8 cellular contexts compared by ENCODE assay signal in the genomic region with DNA sequence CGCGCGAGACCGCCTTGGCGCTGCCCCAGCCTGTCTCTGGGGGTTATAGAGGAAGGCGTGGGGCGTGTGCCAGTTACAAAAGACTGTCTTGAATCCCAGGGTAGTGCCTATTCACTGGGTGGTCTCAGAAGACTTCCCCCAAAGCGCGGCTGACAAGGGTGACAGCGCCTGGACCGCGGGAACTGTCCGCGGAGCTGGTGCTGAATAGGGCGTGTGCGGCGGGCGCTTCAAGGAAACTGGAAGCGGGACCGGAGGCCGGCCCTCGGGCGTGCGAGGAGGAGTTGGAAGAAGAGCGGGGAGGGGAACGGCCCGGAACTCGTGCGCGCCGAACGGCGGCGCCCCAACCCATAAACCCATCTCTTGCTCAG. TPM values are rescaled to one million over a fixed set of nuclear protein-coding genes. Genes with fewer than 3 reads are reported as not detected.
DNase-seq lines count a peak whose midpoint lies in the region; ATAC-seq, FAIRE-seq and TF ChIP-seq lines count a peak whose summit lies in the region.

No MANE protein-coding gene starts in this region.

- no peaks in the 10 kb centered on the region for H4K20me1 ChIP-seq in MM.1S (ENCODE audit: insufficient read depth, low read length)

- DNase-seq in DMS114 treated with DMSO at 0.1 percent for 48 hours (lab: John Stamatoyannopoulos, UW; ENCODE audit: unreplicated experiment) (peak; percentile 20), MM.1S (peak; percentile 42), frontal cortex (ENCODE audit: low spot score in 2 of 2) (peak; percentile 50 to 60), progenitor cell of endocrine pancreas (ENCODE audit: low spot score, unreplicated experiment) (peak; percentile 60), occipital lobe (lab: John Stamatoyannopoulos, UW) (no peak)
- DNase-seq in activated T-cell treated with anti-CD3 and anti-CD28 coated beads, Interleukin-2, amount 50 U/mL, for 4 hours: peak; percentile 41

- no peak for FAIRE-seq in frontal cortex (lab: Jason Lieb, UNC)

- no peak overlapping the region for H3K27ac ChIP-seq in MM.1S (ENCODE audit: low read length)

- no peaks in the 10 kb centered on the region for H3K36me3 ChIP-seq in MM.1S (replicated peaks; ENCODE audit: insufficient read depth, low read length)

- H3K4me2 ChIP-seq in MM.1S (ENCODE audit: low read depth, low read length): peak overlapping the region; percentile 49; the same call in 1 of the 2 replicates

- peak overlapping the region; percentile 68 for H3K4me3 Mint-ChIP-seq in activated T-cell treated with anti-CD3 and anti-CD28 coated beads, Interleukin-2, amount 50 U/mL, for 4 hours
- H3K4me3 Mint-ChIP-seq in progenitor cell of endocrine pancreas (ENCODE audit: low read depth): peak overlapping the region; percentile 40

- TF ChIP-seq CTCF in MM.1S (IDR thresholded peaks at IDR 0.05; ENCODE audit: low read length) (no peak), progenitor cell of endocrine pancreas (IDR thresholded peaks at IDR 0.05; ENCODE audit: unreplicated experiment) (no peak)

- H3K9ac ChIP-seq in MM.1S (ENCODE audit: low read length): no peak overlapping the region

- no peaks in the 10 kb centered on the region for H3K9me3 Mint-ChIP-seq in activated T-cell treated with anti-CD3 and anti-CD28 coated beads, Interleukin-2, amount 50 U/mL, for 4 hours
- H3K9me3 Mint-ChIP-seq in progenitor cell of endocrine pancreas (ENCODE audit: low read depth): no peaks in the 10 kb centered on the region

- no peak overlapping the region for H2AFZ ChIP-seq in MM.1S (ENCODE audit: low read length)

- no peaks in the 10 kb centered on the region for H3K9me3 ChIP-seq in MM.1S (replicated peaks; ENCODE audit: insufficient read depth, low read length)

- no peaks in the 10 kb centered on the region for H3F3A ChIP-seq in MM.1S (ENCODE audit: insufficient read depth, low read length)

- peaks cover 56% of the 10 kb centered on the region for H3K27me3 ChIP-seq in MM.1S (replicated peaks; ENCODE audit: insufficient read depth, low read length)

- no peaks in the 10 kb centered on the region for H3K36me3 Mint-ChIP-seq in activated T-cell treated with anti-CD3 and anti-CD28 coated beads, Interleukin-2, amount 50 U/mL, for 4 hours (ENCODE audit: insufficient read depth)
- no peaks in the 10 kb centered on the region for H3K36me3 Mint-ChIP-seq in progenitor cell of endocrine pancreas (ENCODE audit: insufficient read depth)

- H3K27ac Mint-ChIP-seq in progenitor cell of endocrine pancreas: no peak overlapping the region

- no peaks in the 10 kb centered on the region for H3K4me1 ChIP-seq in MM.1S (ENCODE audit: low read length)

- no peak overlapping the region for H3K4me3 ChIP-seq in MM.1S (ENCODE audit: low read length)

- H3K79me2 ChIP-seq in MM.1S (ENCODE audit: low read length): no peaks in the 10 kb centered on the region

- peaks cover 16% of the 10 kb centered on the region for H3K4me1 Mint-ChIP-seq in activated T-cell treated with anti-CD3 and anti-CD28 coated beads, Interleukin-2, amount 50 U/mL, for 4 hours (ENCODE audit: low read depth)
- H3K4me1 Mint-ChIP-seq in progenitor cell of endocrine pancreas (ENCODE audit: low read depth): peaks cover 3% of the 10 kb centered on the region

- H3K9me2 ChIP-seq in MM.1S (replicated peaks; ENCODE audit: insufficient read depth, low read length): no peaks in the 10 kb centered on the region

- peak; percentile 27 to 29 for ATAC-seq in activated T-cell treated with anti-CD3 and anti-CD28 coated beads, Interleukin-2, amount 50 U/mL, for 4 hours
- ATAC-seq in GM18868 (IDR thresholded peaks at IDR 0.05; ENCODE audit: unreplicated experiment) (no peak), HG03159 (IDR thresholded peaks at IDR 0.05; ENCODE audit: unreplicated experiment) (no peak)

- H3K27me3 Mint-ChIP-seq in activated T-cell treated with anti-CD3 and anti-CD28 coated beads, Interleukin-2, amount 50 U/mL, for 4 hours (ENCODE audit: low read depth): peaks cover 54% of the 10 kb centered on the region
- peaks cover 94% of the 10 kb centered on the region for H3K27me3 Mint-ChIP-seq in progenitor cell of endocrine pancreas

RNA-seq across cellular contexts. Expression of gene EGR4, which starts 2.3 kb away (rescaled TPM):
- total RNA-seq in activated T-cell treated with anti-CD3 and anti-CD28 coated beads, Interleukin-2, amount 50 U/mL, for 4 hours: 1 to 10 TPM in 1 of 3 donors, under 1 TPM in 2; 0.79 to 1.1 (median 0.87) TPM
- total RNA-seq in frontal cortex: not detected
- 0.12 TPM in 1 of 2 replicates, not detected in the other for total RNA-seq in progenitor cell of endocrine pancreas
- not detected for total RNA-seq in occipital lobe

RNA-seq across cellular contexts. Expression of gene FBXO41, which starts 6.8 kb away (rescaled TPM):
- 10 to 100 TPM; 18.8 to 28.1 (median 27.6) TPM for total RNA-seq in activated T-cell treated with anti-CD3 and anti-CD28 coated beads, Interleukin-2, amount 50 U/mL, for 4 hours
- 20.0 TPM for total RNA-seq in frontal cortex
- 7.1 and 7.4 TPM in 2 replicates for total RNA-seq in progenitor cell of endocrine pancreas
- 27.0 TPM for total RNA-seq in occipital lobe

RNA-seq across cellular contexts. Expression of gene CCT7, which starts 57.0 kb away (rescaled TPM):
- 1,000 to 10,000 TPM in 1 of 3 donors, 100 to 1,000 TPM in 2; 924 to 1,031 (median 969) TPM for total RNA-seq in activated T-cell treated with anti-CD3 and anti-CD28 coated beads, Interleukin-2, amount 50 U/mL, for 4 hours
- total RNA-seq in frontal cortex: 214 TPM
- 249 and 256 TPM in 2 replicates for total RNA-seq in progenitor cell of endocrine pancreas
- 164 TPM for total RNA-seq in occipital lobe

RNA-seq across cellular contexts. Expression of gene PRADC1, which starts 58.0 kb away (rescaled TPM):
- 10 to 100 TPM; 29.5 to 32.3 (median 30.5) TPM for total RNA-seq in activated T-cell treated with anti-CD3 and anti-CD28 coated beads, Interleukin-2, amount 50 U/mL, for 4 hours
- 7.3 TPM for total RNA-seq in frontal cortex
- total RNA-seq in progenitor cell of endocrine pancreas: 9.8 and 10.2 TPM in 2 replicates
- total RNA-seq in occipital lobe: 5.9 TPM

Comparison
In these comparisons a context has a peak if more than half of its experiments do, and no peak if none do; other contexts are left out.
1. ATAC-seq: peak in activated T-cell treated with anti-CD3 and anti-CD28 coated beads, Interleukin-2, amount 50 U/mL, for 4 hours (2 of 2); none in GM18868 (single experiment) and HG03159 (single experiment).